In the genomic region with DNA sequence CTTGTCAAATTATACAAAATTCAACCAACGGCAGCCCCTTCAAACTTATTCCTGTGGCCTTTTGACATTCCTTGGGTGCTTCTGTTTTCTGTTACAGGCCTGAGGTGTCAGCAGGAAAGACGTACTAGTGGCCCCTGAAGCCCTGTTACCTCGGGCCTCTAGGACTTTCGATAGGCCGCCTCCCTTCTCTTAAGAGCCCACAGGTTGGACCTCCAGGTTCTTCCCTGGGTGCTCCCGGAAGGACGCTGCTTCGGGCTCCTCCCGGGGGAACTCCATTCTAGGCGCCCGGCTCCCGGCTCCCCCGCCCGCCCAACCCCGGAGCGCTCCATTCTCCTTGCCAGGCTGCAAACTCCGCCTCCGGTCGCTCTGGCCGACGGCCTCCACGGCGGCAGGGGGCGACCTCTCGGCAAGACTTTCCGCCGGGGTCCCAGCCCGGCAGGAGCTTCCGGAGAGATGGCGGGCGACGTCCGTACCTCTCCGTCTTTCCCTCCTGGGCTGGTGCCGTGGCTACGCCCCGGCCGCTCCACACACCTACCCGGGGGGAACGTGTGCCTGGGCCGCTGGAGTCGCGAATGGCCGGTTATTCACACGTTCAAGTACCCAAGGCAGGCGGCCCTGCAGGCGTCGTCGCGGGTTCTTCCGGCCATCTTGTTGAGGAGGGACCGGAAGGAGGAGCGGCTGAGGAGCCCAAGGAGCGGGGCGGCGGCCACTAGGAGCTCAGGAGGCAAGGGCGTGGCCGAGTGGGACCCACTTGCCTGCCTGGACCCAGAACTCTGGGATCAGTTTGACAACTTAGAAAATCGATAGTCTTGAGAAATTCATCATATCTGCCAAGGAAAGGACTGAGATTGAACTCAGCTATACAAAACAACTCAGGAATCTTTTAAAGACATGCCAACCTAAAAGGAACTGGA, we compare ENCODE assay signal across 8 cellular contexts. TPM values are rescaled to one million over a fixed set of nuclear protein-coding genes. Genes with fewer than 3 reads are reported as not detected.
DNase-seq lines count a peak whose midpoint lies in the region; ATAC-seq, FAIRE-seq and TF ChIP-seq lines count a peak whose summit lies in the region.

No MANE protein-coding gene starts in this region.

- BruUV-seq in endothelial cell of umbilical vein (replicated peaks; lab: Mats Ljungman, UMichigan), result TSS peak; percentile 80

- H3K27ac Mint-ChIP-seq in CD4-positive, alpha-beta T cell, result peak overlapping the region; percentile 88

- H4K20me1 ChIP-seq in endothelial cell of umbilical vein (replicated peaks; ENCODE audit: control insufficient read depth, extremely low read depth, insufficient read depth, low read length), result no peaks in the 10 kb centered on the region

- no peaks in the 10 kb centered on the region for H3K79me2 ChIP-seq in endothelial cell of umbilical vein (ENCODE audit: control insufficient read depth, insufficient read depth, low read length)

- no peaks in the 10 kb centered on the region for H3K27me3 Mint-ChIP-seq in CD4-positive, alpha-beta T cell

- peaks cover 9% of the 10 kb centered on the region for H3K4me1 ChIP-seq in endothelial cell of umbilical vein (ENCODE audit: control insufficient read depth, extremely low read depth, insufficient read depth, low read length)

- dilution Hi-C loops in endothelial cell of umbilical vein (cut with MboI; ENCODE audit: extremely low pct_ligation_motif_present, low sequenced_read_pairs), result no loop called here

- H3K36me3 Mint-ChIP-seq in CD4-positive, alpha-beta T cell (ENCODE audit: low read depth), result peaks cover 7% of the 10 kb centered on the region

- ATAC-seq in CD4-positive, alpha-beta T cell (ENCODE audit: poor library complexity), result peak; percentile 95
- ATAC-seq in GM19324 (IDR thresholded peaks at IDR 0.05; ENCODE audit: low FRiP score, unreplicated experiment) (peak; percentile 97), HG03460 (IDR thresholded peaks at IDR 0.05; ENCODE audit: unreplicated experiment) (peak; percentile 96)

- H3K4me1 Mint-ChIP-seq in CD4-positive, alpha-beta T cell (ENCODE audit: low read depth), result peaks cover 11% of the 10 kb centered on the region

- H3K4me3 Mint-ChIP-seq in CD4-positive, alpha-beta T cell, result peak overlapping the region; percentile 90

- intact Hi-C loops in CD4-positive, alpha-beta T cell (cut with DNase I, micrococcal nuclease), result loop anchor here in 1 of 2 experiments (1.0 to 5.0 kb wide), 2 partner anchors 58 to 193 kb away; partner anchors contain the start of genes DGUOK and MOB1A
- intact Hi-C loops in endothelial cell of umbilical vein (cut with micrococcal nuclease), result loop anchor here (1.0 to 2.0 kb wide), 2 partner anchors 27 to 292 kb away; partner anchors contain the start of genes BOLA3 and STAMBP

- no peak for TF ChIP-seq POLR2A in endothelial cell of umbilical vein (IDR thresholded peaks at IDR 0.05; ENCODE audit: low read depth, low read length)

- no peaks in the 10 kb centered on the region for H3K27me3 ChIP-seq in CD4-positive, alpha-beta T cell (ENCODE audit: control insufficient read depth, insufficient read depth, low read length)
- H3K27me3 ChIP-seq in endothelial cell of umbilical vein (ENCODE audit: control insufficient read depth in 2 of 2, insufficient read depth in 2 of 2, low read length in 2 of 2), result peaks cover 0 to 2% of the 10 kb centered on the region in 2 experiments

- FAIRE-seq in endothelial cell of umbilical vein (lab: Jason Lieb, UNC), result peak; percentile 59

- H3K27ac ChIP-seq in CD4-positive, alpha-beta T cell (ENCODE audit: low read depth, low read length), result peak overlapping the region; percentile 81
- H3K27ac ChIP-seq in endothelial cell of umbilical vein (ENCODE audit: insufficient read depth, low read depth, low read length), result no peak overlapping the region

- peak; percentile 66 to 84 (median 80) for DNase-seq in CD4-positive, alpha-beta T cell
- DNase-seq in NCI-H82 treated with DMSO at 0.1 percent for 48 hours (lab: John Stamatoyannopoulos, UW; ENCODE audit: unreplicated experiment), result peak; percentile 76
- peak; percentile 55 for DNase-seq in activated CD8-positive, alpha-beta memory T cell treated with anti-CD3 and anti-CD28 coated beads, Interleukin-2, amount 50 U/mL, for 24 hours (ENCODE audit: extremely low read depth)
- DNase-seq in endothelial cell of umbilical vein (ENCODE audit: low read depth, low spot score), result peak; percentile 68
- peak; percentile 58 for DNase-seq in middle frontal gyrus (ENCODE audit: extremely low spot score, low spot score)
- DNase-seq in stimulated activated CD8-positive, alpha-beta memory T cell treated with anti-CD3 and anti-CD28 coated beads, Interleukin-2, amount 100 ng/mL, for 48 hours (ENCODE audit: low read depth in 2 of 2), result peak; percentile 77 to 81

- peak; percentile 63 for TF ChIP-seq CTCF in CD4-positive, alpha-beta T cell (IDR thresholded peaks at IDR 0.05)
- peak; percentile 29 to 60 for TF ChIP-seq CTCF in endothelial cell of umbilical vein (IDR thresholded peaks at IDR 0.05; ENCODE audit: extremely low read depth in 1 of 2, insufficient read depth in 1 of 2, low read depth in 1 of 2, low read length in 2 of 2)

- peak overlapping the region; percentile 61 for H3K9ac ChIP-seq in endothelial cell of umbilical vein (replicated peaks; ENCODE audit: extremely low read depth, insufficient read depth, low read length)

- CTCF ChIA-PET in CD4-positive, alpha-beta T cell (lab: Charles Lee), result interaction anchor here (0.7 to 2.9 kb wide), 13 partner anchors 28 to 298 kb away, joined by 3 to 14 read pairs (median 3); partner anchors contain the start of genes BOLA3, MOB1A and MTHFD2
- CTCF ChIA-PET in endothelial cell of umbilical vein (lab: Charles Lee), result interaction anchor here (0.6 to 2.3 kb wide), 14 partner anchors 13 to 293 kb away, joined by 3 to 19 read pairs (median 4); partner anchors contain the start of genes BOLA3, MOB1A and STAMBP

- H3K9me3 Mint-ChIP-seq in CD4-positive, alpha-beta T cell, result no peaks in the 10 kb centered on the region

- peak overlapping the region; percentile 91 for H3K4me2 ChIP-seq in endothelial cell of umbilical vein (ENCODE audit: insufficient read depth, low read length)

- no peaks in the 10 kb centered on the region for H3K36me3 ChIP-seq in endothelial cell of umbilical vein (ENCODE audit: control insufficient read depth in 2 of 2, extremely low read depth in 1 of 2, insufficient read depth in 2 of 2, low read length in 2 of 2)

- peak overlapping the region; percentile 65 to 73 (median 66) for H3K4me3 ChIP-seq in endothelial cell of umbilical vein (replicated peaks in 1 of 3; ENCODE audit: insufficient read depth in 1 of 3, low read depth in 1 of 3, low read length in 3 of 3)

- POLR2A ChIA-PET in CD4-positive, alpha-beta T cell (lab: Charles Lee), result interaction anchor here (0.7 to 3.1 kb wide), 17 partner anchors 27 to 885 kb away, joined by 3 to 23 read pairs (median 5); partner anchors contain the start of genes BOLA3, CCT7, DGUOK and MOB1A
- POLR2A ChIA-PET in endothelial cell of umbilical vein (lab: Charles Lee), result interaction anchor here (0.6 to 0.7 kb wide), 2 partner anchors 31 to 292 kb away, joined by 3 to 5 read pairs; partner anchors contain the start of gene STAMBP

- H3K9me1 ChIP-seq in endothelial cell of umbilical vein (replicated peaks; ENCODE audit: control insufficient read depth, extremely low read depth, insufficient read depth, low read length), result no peaks in the 10 kb centered on the region

- peak overlapping the region; percentile 100 for H2AFZ ChIP-seq in endothelial cell of umbilical vein (ENCODE audit: low read depth, low read length)

- peaks cover 6% of the 10 kb centered on the region for H3K9me3 ChIP-seq in CD4-positive, alpha-beta T cell (ENCODE audit: control insufficient read depth, low read length)
- no peaks in the 10 kb centered on the region for H3K9me3 ChIP-seq in endothelial cell of umbilical vein (replicated peaks; ENCODE audit: control insufficient read depth, insufficient read depth, low read length)

TF ChIP-seq in endothelial cell of umbilical vein, 7 proteins besides CTCF, POLR2A, EP300 and RAD21:
- no peak for TF ChIP-seq POLR2AphosphoS5 (IDR thresholded peaks at IDR 0.05; ENCODE audit: insufficient read depth, low read depth, low read length)
- no peak for TF ChIP-seq GATA2 (IDR thresholded peaks at IDR 0.05; ENCODE audit: insufficient read depth, insufficient read length, low read depth, low read length)
- TF ChIP-seq EZH2 (IDR thresholded peaks at IDR 0.05; ENCODE audit: borderline replicate concordance, low read depth, low read length, severe bottlenecking), result no peak
- no peak for TF ChIP-seq JUN (IDR thresholded peaks at IDR 0.05; ENCODE audit: borderline replicate concordance, insufficient read depth, insufficient read length, low read depth)
- TF ChIP-seq MYC (IDR thresholded peaks at IDR 0.05; ENCODE audit: low read depth, low read length), result no peak
- no peak for TF ChIP-seq MAX (IDR thresholded peaks at IDR 0.05; ENCODE audit: insufficient read depth, insufficient read length)
- TF ChIP-seq FOS (IDR thresholded peaks at IDR 0.05; ENCODE audit: borderline replicate concordance, insufficient read depth, low read length), result no peak

RNA-seq across cellular contexts. Expression of gene BOLA3, which starts 27.5 kb away (rescaled TPM):
- total RNA-seq in CD4-positive, alpha-beta T cell, result 10 to 100 TPM; 11.4 to 12.9 TPM
- total RNA-seq in endothelial cell of umbilical vein, result 42.4 and 42.6 TPM in 2 replicates
- polyA plus RNA-seq in endothelial cell of umbilical vein, result 28.7 and 29.1 TPM in 2 replicates
- 32.3 and 37.6 TPM in 2 replicates for polyA plus RNA-seq in endothelial cell of umbilical vein (2011; cell fraction: cytosol; rRNA removed)
- polyA plus RNA-seq in endothelial cell of umbilical vein (2011; cell fraction: nucleus; rRNA removed), result 11.4 and 12.5 TPM in 2 replicates
- polyA plus RNA-seq in endothelial cell of umbilical vein (2012), result 55.5 and 79.1 TPM in 2 replicates
- polyA minus RNA-seq in endothelial cell of umbilical vein, result 3.6 and 6.5 TPM in 2 replicates
- polyA minus RNA-seq in endothelial cell of umbilical vein (2011; cell fraction: cytosol; rRNA and poly(A)+ RNA removed), result 26.0 TPM
- 2.5 and 5.1 TPM in 2 replicates for polyA minus RNA-seq in endothelial cell of umbilical vein (2011; cell fraction: nucleus; rRNA and poly(A)+ RNA removed)

RNA-seq across cellular contexts. Expression of gene MOB1A, which starts 58.5 kb away (rescaled TPM):
- 100 to 1,000 TPM; 150 to 159 TPM for total RNA-seq in CD4-positive, alpha-beta T cell
- 106 and 112 TPM in 2 replicates for total RNA-seq in endothelial cell of umbilical vein
- polyA plus RNA-seq in endothelial cell of umbilical vein, result 21.5 and 25.3 TPM in 2 replicates
- 25.1 and 25.4 TPM in 2 replicates for polyA plus RNA-seq in endothelial cell of umbilical vein (2011; cell fraction: cytosol; rRNA removed)
- polyA plus RNA-seq in endothelial cell of umbilical vein (2011; cell fraction: nucleus; rRNA removed), result 14.8 and 18.4 TPM in 2 replicates
- 58.9 and 74.1 TPM in 2 replicates for polyA plus RNA-seq in endothelial cell of umbilical vein (2012)
- 48.8 and 54.1 TPM in 2 replicates for polyA minus RNA-seq in endothelial cell of umbilical vein
- 31.7 TPM for polyA minus RNA-seq in endothelial cell of umbilical vein (2011; cell fraction: cytosol; rRNA and poly(A)+ RNA removed)
- polyA minus RNA-seq in endothelial cell of umbilical vein (2011; cell fraction: nucleus; rRNA and poly(A)+ RNA removed), result 19.5 and 28.8 TPM in 2 replicates
